Comparison of ENCODE assay signal across 25 cellular contexts in genomic region chr20:49560186-49560585, GRCh38. TPM values are rescaled to one million over a fixed set of nuclear protein-coding genes. Genes with fewer than 3 reads are reported as not detected.
A peak's percentile ranks its signal among the peaks of the same experiment; 100 is the strongest.
DNase-seq lines count a peak whose midpoint lies in the region; ATAC-seq and TF ChIP-seq lines count a peak whose summit lies in the region.
"Had no signal": no experiment of that assay in that cellular context is flagged by ENCODE, and none has a peak within 500 bp of the region (broad histone marks: within the 10 kb centered on the region; RNA-seq: fewer than 3 reads in every experiment).

No MANE protein-coding gene starts in this region.

- H3K36me3 ChIP-seq in adipocyte (ENCODE audit: control insufficient read depth, insufficient read depth, low read length, severe bottlenecking) (no peaks in the 10 kb centered on the region), tibial artery (no peaks in the 10 kb centered on the region)
- H3K36me3 ChIP-seq: breast epithelium, colonic mucosa, spleen had no signal

- no peak overlapping the region for H3K27ac Mint-ChIP-seq in activated T-cell treated with anti-CD3 and anti-CD28 coated beads, Interleukin-2, amount 50 U/mL, for 72 hours
- H3K27ac Mint-ChIP-seq: CD4-positive, alpha-beta T cell; natural killer cell had no signal

- H3K27ac ChIP-seq in tibial artery: peak overlapping the region; percentile 99 to 100
- H3K27ac ChIP-seq: colonic mucosa, HL-60, spleen had no signal

- peak overlapping the region; percentile 27 for H3K9ac ChIP-seq in adipocyte (ENCODE audit: low read length)

- H3K4me1 ChIP-seq in adipocyte (ENCODE audit: control insufficient read depth, insufficient read depth, low read length): peaks cover 78% of the 10 kb centered on the region
- peaks cover 0 to 100% (median 63%) of the 10 kb centered on the region in 4 donors for H3K4me1 ChIP-seq in tibial artery
- H3K4me1 ChIP-seq: colonic mucosa had no signal

- H3K9me3 ChIP-seq in adipocyte (ENCODE audit: control insufficient read depth, low read length) (no peaks in the 10 kb centered on the region), tibial artery (no peaks in the 10 kb centered on the region)
- H3K9me3 ChIP-seq: A549, breast epithelium, colonic mucosa had no signal

- no peaks in the 10 kb centered on the region for H3K4me1 Mint-ChIP-seq in activated T-cell treated with anti-CD3 and anti-CD28 coated beads, Interleukin-2, amount 50 U/mL, for 72 hours (ENCODE audit: low read depth)
- H3K4me1 Mint-ChIP-seq: natural killer cell had no signal

- H3K27me3 ChIP-seq in adipocyte (replicated peaks; ENCODE audit: control insufficient read depth, insufficient read depth, low read length) (no peaks in the 10 kb centered on the region), tibial artery (no peaks in the 10 kb centered on the region)
- H3K27me3 ChIP-seq: breast epithelium, colonic mucosa had no signal

- no peak for TF ChIP-seq CTCF in tibial artery (IDR thresholded peaks at IDR 0.05)
- no peak for TF ChIP-seq CTCF in GM10248 (IDR thresholded peaks at IDR 0.05; ENCODE audit: control extremely low read depth, extremely low read depth, low read depth, missing control alignments)

- H3K4me3 ChIP-seq in adipocyte (ENCODE audit: low read length) (no peak overlapping the region), tibial artery (no peak overlapping the region)
- H3K4me3 ChIP-seq: A549, breast epithelium, colonic mucosa, spleen had no signal

- ATAC-seq in activated T-cell treated with anti-CD3 and anti-CD28 coated beads, Interleukin-2, amount 50 U/mL, for 72 hours (replicated peaks in 1 of 2): no peak
- ATAC-seq: A549, natural killer cell had no signal

- CTCF ChIA-PET in GM10248 (lab: Yijun Ruan, JAX): no interaction called here

- POLR2A ChIA-PET in GM10248 (lab: Yijun Ruan, JAX): no interaction called here

- H3K4me3 Mint-ChIP-seq in activated T-cell treated with anti-CD3 and anti-CD28 coated beads, Interleukin-2, amount 50 U/mL, for 72 hours: no peak overlapping the region
- H3K4me3 Mint-ChIP-seq: CD4-positive, alpha-beta T cell; natural killer cell had no signal

- intact Hi-C loops in tibial artery (cut with DNase I; ENCODE audit: low total_unique reads): no loop called here

- peak; percentile 19 for DNase-seq in activated effector memory CD4-positive, alpha-beta T cell treated with anti-CD3 and anti-CD28 coated beads, Interleukin-2, amount 50 U/mL, for 16 hours
- DNase-seq in activated effector memory CD4-positive, alpha-beta T cell treated with Interleukin-2 at 50 U/mL for 16 hours: no peak
- no peak for DNase-seq in adipocyte (ENCODE audit: low read depth)
- peak; percentile 6 for DNase-seq in islet precursor cell
- DNase-seq in tibial artery: peak in 1 of 2 donors; percentile 14
- DNase-seq in activated T-cell treated with anti-CD3 and anti-CD28 coated beads, Interleukin-2, amount 50 U/mL, for 72 hours: no peak
- DNase-seq in GM10248 (ENCODE audit: extremely low spot score): no peak
- DNase-seq in NCI-H146 treated with DMSO at 0.1 percent for 48 hours (lab: John Stamatoyannopoulos, UW; ENCODE audit: unreplicated experiment): no peak
- DNase-seq: activated CD4-positive, alpha-beta T cell treated with anti-CD3 and anti-CD28 coated beads, Interleukin-2, amount 50 U/mL, for 48 hours; activated naive CD4-positive, alpha-beta T cell; activated T-cell treated with anti-CD3 and anti-CD28 coated beads, Interleukin-2, amount 50 U/mL, for 1 hour; AML-193; amniotic stem cell; CD4-positive, alpha-beta T cell; colonic mucosa; DMS 273 treated with DMSO at 0.1 percent for 48 hours; Karpas-422; natural killer cell; NCI-H1436; NCI-H82; spleen; substantia nigra had no signal

- peaks cover 71% of the 10 kb centered on the region for H3K27me3 Mint-ChIP-seq in activated T-cell treated with anti-CD3 and anti-CD28 coated beads, Interleukin-2, amount 50 U/mL, for 72 hours (ENCODE audit: low read depth)

- H3K9me3 Mint-ChIP-seq in activated T-cell treated with anti-CD3 and anti-CD28 coated beads, Interleukin-2, amount 50 U/mL, for 72 hours: peaks cover 0 to 2% of the 10 kb centered on the region in 2 donors
- H3K9me3 Mint-ChIP-seq: natural killer cell had no signal

- peaks cover 0 to 13% of the 10 kb centered on the region in 2 donors for H3K36me3 Mint-ChIP-seq in activated T-cell treated with anti-CD3 and anti-CD28 coated beads, Interleukin-2, amount 50 U/mL, for 72 hours (ENCODE audit: insufficient read depth in 2 of 2)
- H3K36me3 Mint-ChIP-seq: natural killer cell had no signal

RNA-seq across cellular contexts. Expression of gene PTGIS, which starts 7.8 kb away (rescaled TPM):
- 1 to 10 TPM; 1.8 to 6.3 TPM for total RNA-seq in activated T-cell treated with anti-CD3 and anti-CD28 coated beads, Interleukin-2, amount 50 U/mL, for 72 hours
- total RNA-seq: CD4-positive, alpha-beta T cell; natural killer cell had no signal

Comparison
In these comparisons a context has a peak if more than half of its experiments do, and no peak if none do; other contexts are left out.
1. DNase-seq: peak in activated effector memory CD4-positive, alpha-beta T cell treated with anti-CD3 and anti-CD28 coated beads, Interleukin-2, amount 50 U/mL, for 16 hours (single experiment) and islet precursor cell (single experiment); none in activated effector memory CD4-positive, alpha-beta T cell treated with Interleukin-2 at 50 U/mL for 16 hours (single experiment), adipocyte (single experiment), activated T-cell treated with anti-CD3 and anti-CD28 coated beads, Interleukin-2, amount 50 U/mL, for 72 hours (0 of 2), GM10248 (single experiment) and NCI-H146 treated with DMSO at 0.1 percent for 48 hours (single experiment).